ENCODE assay signal across 19 cellular contexts in genomic region chr11:94295534-94295933, GRCh38.
"Had no signal": no experiment of that assay in that cellular context is flagged by ENCODE, and none has a peak within 500 bp of the region (broad histone marks: within the 10 kb centered on the region; RNA-seq: fewer than 3 reads in every experiment).

No MANE protein-coding gene starts in this region.

- DNase-seq: activated CD4-positive, alpha-beta T cell treated with anti-CD3 and anti-CD28 coated beads, Interleukin-2, amount 50 U/mL, for 1 hour; activated CD4-positive, CD25-positive, alpha-beta regulatory T cell treated with anti-CD3 and anti-CD28 coated beads, Interleukin-2, amount 50 U/mL, for 72 hours; activated CD8-positive, alpha-beta memory T cell treated with anti-CD3 and anti-CD28 coated beads for 24 hours; activated CD8-positive, alpha-beta memory T cell treated with anti-CD3 and anti-CD28 coated beads, Interleukin-2, amount 50 U/mL, for 48 hours; activated effector memory CD4-positive, alpha-beta T cell treated with Interleukin-2 at 50 U/mL for 16 hours; activated naive CD4-positive, alpha-beta T cell treated with anti-CD3 and anti-CD28 coated beads, Interleukin-2, amount 10 ng/mL, durations not matched to agents 7 days and 5 days; activated naive CD8-positive, alpha-beta T cell treated with anti-CD3 and anti-CD28 coated beads, Interleukin-2, amount 50 U/mL, for 24 hours; activated T-cell treated with anti-CD3 and anti-CD28 coated beads, Interleukin-2, amount 50 U/mL, for 48 hours; effector memory CD8-positive, alpha-beta T cell; gastrocnemius medialis; head of caudate nucleus; kidney; left lung; stimulated activated CD4-positive, alpha-beta T cell treated with anti-CD3 and anti-CD28 coated beads, Interleukin-4, amount 100 ng/mL, for 24 hours; SW 1271; T-helper 2 cell; testis; upper lobe of left lung had no signal

- ATAC-seq: activated naive CD8-positive, alpha-beta T cell treated with anti-CD3 and anti-CD28 coated beads, Interleukin-2, amount 50 U/mL, for 24 hours; effector memory CD8-positive, alpha-beta T cell; gastrocnemius medialis; left lung; stimulated activated memory B cell treated with anti-CD40 and anti-IgM and Interleukin-4, amounts not matched to agents 10 μg/mL and 1 μg/mL and 100 μg/mL, for 72 hours had no signal
